ENCODE assay signal across 24 cellular contexts in genomic region chr11:79415411-79415810, GRCh38. TPM values are rescaled to one million over a fixed set of nuclear protein-coding genes. Genes with fewer than 3 reads are reported as not detected.
DNase-seq lines count a peak whose midpoint lies in the region; ATAC-seq and TF ChIP-seq lines count a peak whose summit lies in the region.
"Had no signal": no experiment of that assay in that cellular context is flagged by ENCODE, and none has a peak within 500 bp of the region (broad histone marks: within the 10 kb centered on the region; RNA-seq: fewer than 3 reads in every experiment).

No MANE protein-coding gene starts in this region.

- peaks cover 21% of the 10 kb centered on the region for H3K36me3 Mint-ChIP-seq in HFFc6 (ENCODE audit: low read depth)
- H3K36me3 Mint-ChIP-seq in neural progenitor cell: peaks cover 15% of the 10 kb centered on the region
- peaks cover 12% of the 10 kb centered on the region for H3K36me3 Mint-ChIP-seq in WTC11
- H3K36me3 Mint-ChIP-seq: activated CD4-positive, alpha-beta memory T cell treated with anti-CD3 and anti-CD28 coated beads for 36 hours; natural killer cell treated with Interleukin-12 subunit alpha and Interleukin-12 subunit beta and Interleukin-15 and Interleukin-18, amount 100 ng/mL, for 72 hours; stimulated activated effector memory CD8-positive, alpha-beta T cell treated with anti-CD3 and anti-CD28 coated beads, Interleukin-12 subunit alpha, Interleukin-12 subunit beta, amount 100 ng/mL, for 72 hours had no signal

- H3K79me2 ChIP-seq in smooth muscle cell (ENCODE audit: low read depth) (peaks cover 34% of the 10 kb centered on the region), neural progenitor cell (ENCODE audit: low read depth) (no peaks in the 10 kb centered on the region)

- H3K9me3 Mint-ChIP-seq in HFFc6 (no peaks in the 10 kb centered on the region), neural progenitor cell (peaks cover 12% of the 10 kb centered on the region), WTC11 (peaks cover 16% of the 10 kb centered on the region)
- H3K9me3 Mint-ChIP-seq: activated naive CD4-positive, alpha-beta T cell treated with anti-CD3 and anti-CD28 coated beads for 36 hours; T-helper 1 cell treated with Interleukin-12 subunit alpha and Interleukin-12 subunit beta and Interleukin-4 antibody, amounts not matched to agents 30 μg/mL and 1 μg/mL, for 36 hours had no signal

- H2AFZ ChIP-seq in smooth muscle cell (ENCODE audit: low read depth) (no peak overlapping the region), neural progenitor cell (replicated peaks) (no peak overlapping the region)

- 35% methylated on average over 1 of the region's 1 CpG for WGBS in smooth muscle cell (ENCODE audit: low lambda C conversion rate)
- 75 to 87% (median 83%) methylated on average over 1 of the region's 1 CpG for WGBS in heart left ventricle, 4 donors

- H3K27me3 Mint-ChIP-seq in HFFc6 (ENCODE audit: insufficient read depth) (no peaks in the 10 kb centered on the region), neural progenitor cell (ENCODE audit: insufficient read depth, low read depth) (no peaks in the 10 kb centered on the region), WTC11 (ENCODE audit: low read depth) (peaks cover 3% of the 10 kb centered on the region; the same call in 1 of the 2 replicates)
- H3K27me3 Mint-ChIP-seq: natural killer cell treated with Interleukin-12 subunit alpha and Interleukin-12 subunit beta and Interleukin-15 and Interleukin-18, amount 100 ng/mL, for 72 hours; type B pancreatic cell had no signal

- H3K9me3 ChIP-seq in adipocyte (ENCODE audit: control insufficient read depth, low read length): no peaks in the 10 kb centered on the region
- no peaks in the 10 kb centered on the region for H3K9me3 ChIP-seq in smooth muscle cell (replicated peaks; ENCODE audit: low read depth)
- peaks cover 0 to 10% (median 0%) of the 10 kb centered on the region in 12 donors for H3K9me3 ChIP-seq in heart left ventricle
- no peaks in the 10 kb centered on the region for H3K9me3 ChIP-seq in neural progenitor cell (ENCODE audit: low read depth)
- H3K9me3 ChIP-seq: HAP-1, lower lobe of right lung, mucosa of descending colon had no signal

- no peak for TF ChIP-seq CTCF in HFFc6 (IDR thresholded peaks at IDR 0.05)
- TF ChIP-seq CTCF in fibroblast of mammary gland (conservative IDR thresholded peaks at IDR 0.05; ENCODE audit: control insufficient read depth, insufficient read depth, low read depth, low read length): no peak
- TF ChIP-seq CTCF in smooth muscle cell (IDR thresholded peaks at IDR 0.05; ENCODE audit: borderline replicate concordance, insufficient read depth, poor library complexity, severe bottlenecking): no peak
- TF ChIP-seq CTCF in heart left ventricle (IDR thresholded peaks at IDR 0.05): no peak
- TF ChIP-seq CTCF in neural progenitor cell (IDR thresholded peaks at IDR 0.05): no peak
- TF ChIP-seq CTCF in WTC11 (IDR thresholded peaks at IDR 0.05): no peak

- H3K27ac ChIP-seq in smooth muscle cell (ENCODE audit: low read depth): peak overlapping the region; percentile 95
- no peak overlapping the region for H3K27ac ChIP-seq in heart left ventricle
- no peak overlapping the region for H3K27ac ChIP-seq in neural progenitor cell
- H3K27ac ChIP-seq: BLaER1, lower lobe of right lung had no signal

- H3K4me1 ChIP-seq in adipocyte (ENCODE audit: control insufficient read depth, insufficient read depth, low read length) (peaks cover 40% of the 10 kb centered on the region), smooth muscle cell (ENCODE audit: low read depth) (peaks cover 11% of the 10 kb centered on the region), heart left ventricle (peaks cover 0 to 21% (median 7%) of the 10 kb centered on the region in 12 donors), neural progenitor cell (peaks cover 7% of the 10 kb centered on the region)
- H3K4me1 ChIP-seq: HAP-1, lower lobe of right lung had no signal

- intact Hi-C loops in heart left ventricle (cut with DNase I): no loop called here

- H3F3A ChIP-seq in smooth muscle cell (ENCODE audit: low read depth) (peaks cover 25% of the 10 kb centered on the region), neural progenitor cell (ENCODE audit: low read depth) (no peaks in the 10 kb centered on the region)

- peaks cover 93% of the 10 kb centered on the region for H3K4me1 Mint-ChIP-seq in HFFc6 (ENCODE audit: low read depth)
- H3K4me1 Mint-ChIP-seq in neural progenitor cell: peaks cover 13% of the 10 kb centered on the region
- H3K4me1 Mint-ChIP-seq in WTC11: peaks cover 12% of the 10 kb centered on the region
- H3K4me1 Mint-ChIP-seq: stimulated activated effector memory CD8-positive, alpha-beta T cell treated with anti-CD3 and anti-CD28 coated beads, Interleukin-12 subunit alpha, Interleukin-12 subunit beta, amount 100 ng/mL, for 72 hours had no signal

- H3K4me2 ChIP-seq in smooth muscle cell: peak overlapping the region; percentile 30
- no peak overlapping the region for H3K4me2 ChIP-seq in neural progenitor cell
- H3K4me2 ChIP-seq: BLaER1 had no signal

- H3K36me3 ChIP-seq in adipocyte (ENCODE audit: control insufficient read depth, insufficient read depth, low read length, severe bottlenecking) (peaks cover 6% of the 10 kb centered on the region), smooth muscle cell (ENCODE audit: low read depth) (no peaks in the 10 kb centered on the region), heart left ventricle (no peaks in the 10 kb centered on the region), neural progenitor cell (no peaks in the 10 kb centered on the region)
- H3K36me3 ChIP-seq: lower lobe of right lung had no signal

- CTCF ChIA-PET in WTC11 (lab: Charles Lee): interaction anchor here (5.5 kb wide), 1 partner anchor 15 kb away, joined by 38 read pairs; no protein-coding TSS in a partner anchor

- H4K20me1 ChIP-seq in smooth muscle cell (ENCODE audit: low read depth) (peaks cover 14% of the 10 kb centered on the region), neural progenitor cell (ENCODE audit: low read depth) (no peaks in the 10 kb centered on the region)

- peak; percentile 39 for DNase-seq in HFFc6
- DNase-seq in adipocyte (ENCODE audit: low read depth): no peak
- DNase-seq in fibroblast of mammary gland (ENCODE audit: low read depth): peak; percentile 57
- no peak for DNase-seq in smooth muscle cell (lab: John Stamatoyannopoulos, UW; ENCODE audit: unreplicated experiment)
- no peak for DNase-seq in heart left ventricle
- DNase-seq in neural progenitor cell (ENCODE audit: low spot score): no peak
- DNase-seq in WTC11 (ENCODE audit: low spot score): no peak
- DNase-seq: activated CD4-positive, alpha-beta memory T cell treated with anti-CD3 and anti-CD28 coated beads for 36 hours; activated CD4-positive, CD25-positive, alpha-beta regulatory T cell treated with anti-CD3 and anti-CD28 coated beads, Interleukin-2, amount 50 U/mL, for 72 hours; activated naive CD4-positive, alpha-beta T cell treated with anti-CD3 and anti-CD28 coated beads for 36 hours; Kasumi-1; lower lobe of right lung; mucosa of descending colon; MV-4-11; NCI-H187; NCI-H2171 had no signal

- POLR2A ChIA-PET in WTC11 (lab: Charles Lee): no interaction called here

- peak overlapping the region; percentile 95 for H3K27ac Mint-ChIP-seq in HFFc6
- no peak overlapping the region for H3K27ac Mint-ChIP-seq in neural progenitor cell
- no peak overlapping the region for H3K27ac Mint-ChIP-seq in WTC11
- H3K27ac Mint-ChIP-seq: activated CD4-positive, alpha-beta memory T cell treated with anti-CD3 and anti-CD28 coated beads for 36 hours; activated naive CD4-positive, alpha-beta T cell treated with anti-CD3 and anti-CD28 coated beads for 36 hours; natural killer cell treated with Interleukin-12 subunit alpha and Interleukin-12 subunit beta and Interleukin-15 and Interleukin-18, amount 100 ng/mL, for 72 hours; stimulated activated effector memory CD8-positive, alpha-beta T cell treated with anti-CD3 and anti-CD28 coated beads, Interleukin-12 subunit alpha, Interleukin-12 subunit beta, amount 100 ng/mL, for 72 hours; T-helper 1 cell treated with Interleukin-12 subunit alpha and Interleukin-12 subunit beta and Interleukin-4 antibody, amounts not matched to agents 30 μg/mL and 1 μg/mL, for 36 hours; type B pancreatic cell had no signal

- H3K27me3 ChIP-seq in adipocyte (replicated peaks; ENCODE audit: control insufficient read depth, insufficient read depth, low read length) (no peaks in the 10 kb centered on the region), smooth muscle cell (ENCODE audit: low read depth) (no peaks in the 10 kb centered on the region), heart left ventricle (peaks cover 0 to 5% (median 0%) of the 10 kb centered on the region in 9 donors), neural progenitor cell (no peaks in the 10 kb centered on the region)
- H3K27me3 ChIP-seq: BLaER1 had no signal

- no peak for TF ChIP-seq POLR2A in heart left ventricle (IDR thresholded peaks at IDR 0.05)

- ATAC-seq in heart left ventricle: no peak
- ATAC-seq in WTC11: no peak
- ATAC-seq in GM19351 (IDR thresholded peaks at IDR 0.05; ENCODE audit: unreplicated experiment): no peak
- ATAC-seq: lower lobe of right lung; mucosa of descending colon; natural killer cell treated with Interleukin-12 subunit alpha and Interleukin-12 subunit beta and Interleukin-15 and Interleukin-18, amount 100 ng/mL, for 72 hours; stimulated activated effector memory CD8-positive, alpha-beta T cell treated with anti-CD3 and anti-CD28 coated beads, Interleukin-12 subunit alpha, Interleukin-12 subunit beta, amount 100 ng/mL, for 72 hours had no signal

- H3K9ac ChIP-seq in adipocyte (ENCODE audit: low read length) (peak overlapping the region; percentile 62), smooth muscle cell (ENCODE audit: low read depth) (peak overlapping the region; percentile 17), neural progenitor cell (no peak overlapping the region)
- H3K9ac ChIP-seq: BLaER1 had no signal

- H3K4me3 Mint-ChIP-seq in HFFc6 (peak overlapping the region; percentile 83), neural progenitor cell (no peak overlapping the region), WTC11 (no peak overlapping the region)
- H3K4me3 Mint-ChIP-seq: activated CD4-positive, alpha-beta memory T cell treated with anti-CD3 and anti-CD28 coated beads for 36 hours; activated naive CD4-positive, alpha-beta T cell treated with anti-CD3 and anti-CD28 coated beads for 36 hours; natural killer cell treated with Interleukin-12 subunit alpha and Interleukin-12 subunit beta and Interleukin-15 and Interleukin-18, amount 100 ng/mL, for 72 hours; stimulated activated effector memory CD8-positive, alpha-beta T cell treated with anti-CD3 and anti-CD28 coated beads, Interleukin-12 subunit alpha, Interleukin-12 subunit beta, amount 100 ng/mL, for 72 hours; T-helper 1 cell treated with Interleukin-12 subunit alpha and Interleukin-12 subunit beta and Interleukin-4 antibody, amounts not matched to agents 30 μg/mL and 1 μg/mL, for 36 hours; type B pancreatic cell had no signal

- H3K4me3 ChIP-seq in adipocyte (ENCODE audit: low read length): peak overlapping the region; percentile 56
- H3K4me3 ChIP-seq in fibroblast of mammary gland (ENCODE audit: control insufficient read depth, low read depth, low read length): no peak overlapping the region
- no peak overlapping the region for H3K4me3 ChIP-seq in smooth muscle cell
- no peak overlapping the region for H3K4me3 ChIP-seq in heart left ventricle
- no peak overlapping the region for H3K4me3 ChIP-seq in neural progenitor cell
- H3K4me3 ChIP-seq: BLaER1, HAP-1, lower lobe of right lung, mucosa of descending colon had no signal

RNA-seq across cellular contexts. Expression of gene TENM4, which starts 25.4 kb away (rescaled TPM):
- 10 to 100 TPM; 20.9 to 45.5 (median 26.5) TPM for total RNA-seq in HFFc6 (2021; fragmentation: NEBNext Ultra II Directional; extraction: Animal tissue kit (Norgen Biotek cat#: 25700))
- 30.6 and 38.2 TPM in 2 replicates for total RNA-seq in smooth muscle cell
- polyA plus RNA-seq in smooth muscle cell: 31.6 and 31.7 TPM in 2 replicates
- 1 to 10 TPM in 6 of 9 donors, under 1 TPM in 3; 0.20 to 6.4 (median 1.4) TPM for total RNA-seq in heart left ventricle
- polyA plus RNA-seq in heart left ventricle: under 1 TPM; 0.08 to 0.71 TPM
- 5.1 and 16.6 TPM in 2 replicates for total RNA-seq in neural progenitor cell (ENCODE audit: low replicate concordance)
- 17.2 to 25.0 TPM (median 18.1 TPM) in 3 replicates for total RNA-seq in WTC11 (2021)
- total RNA-seq: activated CD4-positive, alpha-beta memory T cell treated with anti-CD3 and anti-CD28 coated beads for 36 hours; activated naive CD4-positive, alpha-beta T cell treated with anti-CD3 and anti-CD28 coated beads for 36 hours; natural killer cell treated with Interleukin-12 subunit alpha and Interleukin-12 subunit beta and Interleukin-15 and Interleukin-18, amount 100 ng/mL, for 72 hours; NCI-H460 had no signal

Comparison
In these comparisons a context has a peak if more than half of its experiments do, and no peak if none do; other contexts are left out.
1. DNase-seq: peak in HFFc6 (single experiment) and fibroblast of mammary gland (single experiment); none in adipocyte (single experiment), smooth muscle cell (single experiment), heart left ventricle (0 of 5), neural progenitor cell (single experiment) and WTC11 (single experiment).